Comparison of ENCODE assay signal across 8 cellular contexts in genomic region chr19:31911577-31911976, GRCh38.
"Had no signal": no experiment of that assay in that cellular context is flagged by ENCODE, and none has a peak within 500 bp of the region (broad histone marks: within the 10 kb centered on the region; RNA-seq: fewer than 3 reads in every experiment).

No MANE protein-coding gene starts in this region.

- H3K4me3 ChIP-seq: GM12878 had no signal

- FAIRE-seq: G401.6, GM12878, GM12891, GM12892, GM18507, GM19239 had no signal

- ATAC-seq: GM12878 had no signal

- DNase-seq: GDM1, GF-D8 had no signal
